In the genomic region with DNA sequence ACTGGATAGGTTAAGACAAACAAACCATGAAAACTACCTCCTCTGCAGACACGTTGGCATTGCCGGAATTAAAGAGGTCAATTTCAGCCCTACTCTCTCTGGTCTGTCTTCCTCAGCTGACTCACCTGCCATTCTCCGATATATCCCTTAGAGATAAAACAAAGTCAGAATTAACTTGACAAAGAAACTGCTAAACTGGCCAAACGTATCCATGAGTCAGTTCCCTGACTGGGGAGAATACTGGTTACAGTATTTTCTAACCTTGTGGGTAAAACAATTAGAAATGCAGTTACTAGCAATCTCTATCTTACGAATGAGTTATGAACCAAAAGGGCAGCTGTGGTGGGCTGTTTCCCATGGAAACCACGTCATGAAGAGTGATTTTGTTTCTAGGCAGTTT, we compare ENCODE assay signal across 19 cellular contexts.
A peak's percentile ranks its signal among the peaks of the same experiment; 100 is the strongest.
DNase-seq lines count a peak whose midpoint lies in the region; ATAC-seq, FAIRE-seq and TF ChIP-seq lines count a peak whose summit lies in the region.
"Had no signal": no experiment of that assay in that cellular context is flagged by ENCODE, and none has a peak within 500 bp of the region (broad histone marks: within the 10 kb centered on the region; RNA-seq: fewer than 3 reads in every experiment).

No MANE protein-coding gene starts in this region.

- TF ChIP-seq EP300 in K562 (IDR thresholded peaks at IDR 0.05; ENCODE audit: low read length) = no peak

- 13% methylated on average over 6 of the region's 6 CpGs for WGBS in K562 (ENCODE audit: insufficient coverage, low coverage, missing lambda C conversion rate)
- 47% methylated on average over 6 of the region's 6 CpGs for WGBS in hepatocyte (ENCODE audit: low lambda C conversion rate, missing lambda C conversion rate)

- no peaks in the 10 kb centered on the region for H3K27me3 Mint-ChIP-seq in Calu3 (ENCODE audit: unreplicated experiment)

- CTCF ChIA-PET in Calu3 (lab: Charles Lee) (no interaction called here), K562 (lab: Yijun Ruan, JAX; ENCODE audit: low intra/inter-chr PET ratio) (interaction anchor here (1.7 to 1.9 kb wide), 2 partner anchors 177 to 254 kb away, joined by 4 to 8 read pairs; no protein-coding TSS in a partner anchor)

- H3K9me2 ChIP-seq in hepatocyte (replicated peaks; ENCODE audit: insufficient read depth) = no peaks in the 10 kb centered on the region

- H3K9ac ChIP-seq in K562 (ENCODE audit: insufficient read depth in 1 of 2, low read depth in 2 of 2, low read length in 2 of 2) = no peak overlapping the region

- in situ Hi-C loops in K562 (cut with MboI) = loop anchor here (5.0 to 10.0 kb wide), 2 partner anchors 167 to 235 kb away; no protein-coding TSS in a partner anchor

- TF ChIP-seq RAD21 in K562 (CRISPR knock-in tag; conservative IDR thresholded peaks at IDR 0.05 in 1 of 2, IDR thresholded peaks at IDR 0.05 in 1 of 2) = no peak

- DNase-seq in Calu3 = no peak
- peak; percentile 81 for DNase-seq in NCI-H226
- DNase-seq in K562 (ENCODE audit: extremely low read depth in 1 of 4, low spot score in 3 of 4) = no peak
- DNase-seq in hepatocyte (ENCODE audit: low spot score) = no peak
- no peak for DNase-seq in vagina (ENCODE audit: extremely low spot score in 2 of 2)
- DNase-seq in NOMO-1 treated with DMSO at 0.1 percent for 48 hours (lab: John Stamatoyannopoulos, UW; ENCODE audit: unreplicated experiment) = no peak
- no peak for DNase-seq in NCI-H1417 treated with DMSO at 0.1 percent for 48 hours (lab: John Stamatoyannopoulos, UW)
- DNase-seq: activated CD4-positive, CD25-positive, alpha-beta regulatory T cell; aorta; DMS 273 treated with DMSO at 0.1 percent for 48 hours; foreskin melanocyte; NCI-H187 treated with DMSO at 0.1 percent for 48 hours; NCI-H524 treated with DMSO at 0.1 percent for 48 hours; nephron progenitor cell; stimulated activated CD4-positive, alpha-beta T cell treated with anti-CD3 and anti-CD28 coated beads, Interleukin-1b, Interleukin-23, amount 100 ng/mL, for 48 hours; T-cell had no signal

- H2AFZ ChIP-seq in K562 (ENCODE audit: low read depth, low read length) (no peak overlapping the region), hepatocyte (no peak overlapping the region)

- H3K36me3 Mint-ChIP-seq in Calu3 (ENCODE audit: insufficient read depth, unreplicated experiment) = peaks cover 14% of the 10 kb centered on the region
- H3K36me3 Mint-ChIP-seq: memory B cell, T-cell had no signal

- no peak overlapping the region for H3K27ac ChIP-seq in K562 (ENCODE audit: extremely low read depth, low read depth, low read length)
- H3K27ac ChIP-seq in hepatocyte = peak overlapping the region; percentile 30
- H3K27ac ChIP-seq in vagina = no peak overlapping the region
- H3K27ac ChIP-seq: HL-60 had no signal

- no peaks in the 10 kb centered on the region for H3K36me3 ChIP-seq in K562 (ENCODE audit: control insufficient read depth, insufficient read depth, low read length)
- H3K36me3 ChIP-seq in hepatocyte (replicated peaks; ENCODE audit: insufficient read depth, low read depth) = no peaks in the 10 kb centered on the region
- no peaks in the 10 kb centered on the region for H3K36me3 ChIP-seq in vagina

- TF ChIP-seq CTCF in Calu3 (IDR thresholded peaks at IDR 0.05; ENCODE audit: unreplicated experiment) (no peak), K562 (IDR thresholded peaks at IDR 0.05 in 2 of 3, conservative IDR thresholded peaks at IDR 0.05 in 1 of 3; ENCODE audit: insufficient read depth in 2 of 3, low read depth in 1 of 3, low read length in 3 of 3) (no peak), hepatocyte (IDR thresholded peaks at IDR 0.05; ENCODE audit: poor library complexity) (no peak), vagina (IDR thresholded peaks at IDR 0.05) (no peak)

- H3K9me3 ChIP-seq in K562 (replicated peaks; ENCODE audit: control insufficient read depth, insufficient read depth, low read depth, low read length) = no peaks in the 10 kb centered on the region
- no peaks in the 10 kb centered on the region for H3K9me3 ChIP-seq in hepatocyte (ENCODE audit: low read depth)
- no peaks in the 10 kb centered on the region for H3K9me3 ChIP-seq in vagina

- H3K4me1 ChIP-seq in K562 (replicated peaks in 1 of 2; ENCODE audit: control insufficient read depth in 2 of 2, insufficient read depth in 2 of 2, low read length in 2 of 2) (no peaks in the 10 kb centered on the region; a peak in 1 of 5 replicates), hepatocyte (ENCODE audit: insufficient read depth) (peaks cover 14% of the 10 kb centered on the region), vagina (no peaks in the 10 kb centered on the region)

- H3K9me3 Mint-ChIP-seq in Calu3 (ENCODE audit: low read depth, unreplicated experiment) = no peaks in the 10 kb centered on the region
- H3K9me3 Mint-ChIP-seq: memory B cell, nephron progenitor cell, T-cell had no signal

- TF ChIP-seq POLR2A in K562 (conservative IDR thresholded peaks at IDR 0.05) = no peak
- TF ChIP-seq POLR2A in vagina (IDR thresholded peaks at IDR 0.05) = no peak

- peak overlapping the region; percentile 47 for H3K27ac Mint-ChIP-seq in Calu3 (ENCODE audit: unreplicated experiment)
- H3K27ac Mint-ChIP-seq: memory B cell, nephron progenitor cell, T-cell had no signal

- H3K4me1 Mint-ChIP-seq in Calu3 (ENCODE audit: low read depth, unreplicated experiment) = peaks cover 48% of the 10 kb centered on the region
- H3K4me1 Mint-ChIP-seq: T-cell had no signal

- no peak overlapping the region for H3K4me3 Mint-ChIP-seq in Calu3 (ENCODE audit: low read depth, unreplicated experiment)
- H3K4me3 Mint-ChIP-seq: memory B cell, nephron progenitor cell, T-cell had no signal

- no peak for ATAC-seq in K562
- ATAC-seq in HG03095 (IDR thresholded peaks at IDR 0.05; ENCODE audit: unreplicated experiment) = no peak
- ATAC-seq: T-cell had no signal

- intact Hi-C loops in Calu3 (cut with micrococcal nuclease; ENCODE audit: unreplicated experiment) = loop anchor here (2.0 kb wide), 1 partner anchor 177 kb away; no protein-coding TSS in a partner anchor
- intact Hi-C loops in K562 (cut with micrococcal nuclease) = loop anchor here (2.0 to 10.0 kb wide), 5 partner anchors 25 to 1247 kb away; no protein-coding TSS in a partner anchor
- intact Hi-C loops in vagina (cut with DNase I) = loop anchor here (5.0 kb wide), 2 partner anchors 177 to 232 kb away; no protein-coding TSS in a partner anchor

- H3K79me2 ChIP-seq in K562 (ENCODE audit: control insufficient read depth, insufficient read depth, low read length) = no peaks in the 10 kb centered on the region
- no peaks in the 10 kb centered on the region for H3K79me2 ChIP-seq in hepatocyte

- H3K9me1 ChIP-seq in K562 (ENCODE audit: control insufficient read depth, insufficient read depth, low read length) = no peaks in the 10 kb centered on the region

- H3K4me2 ChIP-seq in K562 (ENCODE audit: insufficient read depth, low read length) (no peak overlapping the region), hepatocyte (no peak overlapping the region)

- H3K4me3 ChIP-seq in K562 = no peak overlapping the region
- H3K4me3 ChIP-seq in hepatocyte = no peak overlapping the region
- no peak overlapping the region for H3K4me3 ChIP-seq in vagina

- POLR2A ChIA-PET in K562 (lab: Yijun Ruan, JAX) = interaction anchor here (1.0 to 1.3 kb wide), 2 partner anchors 177 to 229 kb away, joined by 3 to 4 read pairs; partner anchors contain the start of gene FDX1

- H4K20me1 ChIP-seq in K562 (replicated peaks; ENCODE audit: control insufficient read depth, insufficient read depth, low read length) (no peaks in the 10 kb centered on the region), hepatocyte (ENCODE audit: insufficient read depth, poor library complexity, severe bottlenecking) (no peaks in the 10 kb centered on the region)

- BruUV-seq in Calu3 (replicated peaks; lab: Mats Ljungman, UMichigan) (no TSS peak), K562 (replicated peaks; lab: Mats Ljungman, UMichigan) (no TSS peak)

- no peaks in the 10 kb centered on the region for H3K27me3 ChIP-seq in K562 (ENCODE audit: control insufficient read depth in 2 of 2, insufficient read depth in 2 of 2, low read length in 2 of 2)
- H3K27me3 ChIP-seq in hepatocyte = no peaks in the 10 kb centered on the region
- H3K27me3 ChIP-seq in vagina = no peaks in the 10 kb centered on the region

- FAIRE-seq in K562 (lab: Jason Lieb, UNC) = no peak

TF ChIP-seq in K562, 482 proteins besides CTCF, POLR2A, EP300 and RAD21 (continues in another document):
- TF ChIP-seq ZNF184 (CRISPR knock-in tag; IDR thresholded peaks at IDR 0.05) (no peak), FOSL1 (tag; conservative IDR thresholded peaks at IDR 0.05) (peak; percentile 37; the same call in 1 of the 2 replicates)
- TF ChIP-seq, protein P1, sequence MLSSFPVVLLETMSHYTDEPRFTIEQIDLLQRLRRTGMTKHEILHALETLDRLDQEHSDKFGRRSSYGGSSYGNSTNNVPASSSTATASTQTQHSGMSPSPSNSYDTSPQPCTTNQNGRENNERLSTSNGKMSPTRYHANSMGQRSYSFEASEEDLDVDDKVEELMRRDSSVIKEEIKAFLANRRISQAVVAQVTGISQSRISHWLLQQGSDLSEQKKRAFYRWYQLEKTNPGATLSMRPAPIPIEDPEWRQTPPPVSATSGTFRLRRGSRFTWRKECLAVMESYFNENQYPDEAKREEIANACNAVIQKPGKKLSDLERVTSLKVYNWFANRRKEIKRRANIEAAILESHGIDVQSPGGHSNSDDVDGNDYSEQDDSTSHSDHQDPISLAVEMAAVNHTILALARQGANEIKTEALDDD (IDR thresholded peaks at IDR 0.05) = peak; percentile 81; the same call in 1 of the 2 replicates
